In the genomic region with DNA sequence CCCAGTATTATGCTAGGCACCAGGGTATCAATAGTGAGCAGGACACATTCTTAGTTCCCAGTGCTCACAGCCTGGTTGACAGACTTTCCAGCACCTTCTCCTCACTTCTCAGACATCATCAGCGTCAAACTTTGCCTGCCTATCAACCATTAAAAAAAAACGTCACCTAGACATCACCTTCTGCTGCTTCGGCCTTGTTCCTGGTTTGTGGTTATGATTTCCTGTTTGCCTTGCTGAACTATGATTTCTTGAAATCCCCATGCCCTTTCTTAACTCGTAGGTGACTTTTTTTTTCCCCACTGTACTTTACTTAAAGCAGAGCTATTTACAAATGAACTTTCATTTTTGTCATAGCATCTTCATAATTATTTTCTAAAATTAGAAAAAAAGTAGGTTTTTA, we compare ENCODE assay signal across 8 cellular contexts.
A peak's percentile ranks its signal among the peaks of the same experiment; 100 is the strongest.
DNase-seq lines count a peak whose midpoint lies in the region; ATAC-seq and TF ChIP-seq lines count a peak whose summit lies in the region.

No MANE protein-coding gene starts in this region.

- H3K27me3 Mint-ChIP-seq in activated naive CD4-positive, alpha-beta T cell treated with anti-CD3 and anti-CD28 coated beads, Interleukin-2, amount 10 ng/mL, durations not matched to agents 7 days and 5 days: no peaks in the 10 kb centered on the region
- H3K27me3 Mint-ChIP-seq in stimulated activated memory B cell treated with anti-CD40 and anti-IgM and Interleukin-4, amounts not matched to agents 10 μg/mL and 1 μg/mL and 100 μg/mL, for 72 hours: no peaks in the 10 kb centered on the region

- no peaks in the 10 kb centered on the region for H3K9me3 ChIP-seq in KOPT-K1 (ENCODE audit: insufficient read depth, low read length, poor library complexity, severe bottlenecking)
- no peaks in the 10 kb centered on the region for H3K9me3 ChIP-seq in right cardiac atrium (ENCODE audit: control insufficient read depth, low read length)
- no peaks in the 10 kb centered on the region for H3K9me3 ChIP-seq in left ventricle myocardium inferior (replicated peaks)

- H3K27ac ChIP-seq in KOPT-K1 (ENCODE audit: low read depth, low read length, poor library complexity, severe bottlenecking) (peak overlapping the region; percentile 49), right cardiac atrium (ENCODE audit: low read length) (no peak overlapping the region), left ventricle myocardium inferior (replicated peaks) (no peak overlapping the region)

- H3K4me3 ChIP-seq in GM12865 (ENCODE audit: low read depth, low read length) (peak overlapping the region; percentile 21; the same call in 1 of the 2 replicates), right cardiac atrium (ENCODE audit: low read length) (no peak overlapping the region), left ventricle myocardium inferior (no peak overlapping the region)

- H3K36me3 Mint-ChIP-seq in activated naive CD4-positive, alpha-beta T cell treated with anti-CD3 and anti-CD28 coated beads, Interleukin-2, amount 10 ng/mL, durations not matched to agents 7 days and 5 days: peaks cover 13% of the 10 kb centered on the region
- no peaks in the 10 kb centered on the region for H3K36me3 Mint-ChIP-seq in stimulated activated memory B cell treated with anti-CD40 and anti-IgM and Interleukin-4, amounts not matched to agents 10 μg/mL and 1 μg/mL and 100 μg/mL, for 72 hours

- H3K36me3 ChIP-seq in KOPT-K1 (ENCODE audit: insufficient read depth, low read length) (no peaks in the 10 kb centered on the region), left ventricle myocardium inferior (no peaks in the 10 kb centered on the region)

- H3K4me1 Mint-ChIP-seq in activated naive CD4-positive, alpha-beta T cell treated with anti-CD3 and anti-CD28 coated beads, Interleukin-2, amount 10 ng/mL, durations not matched to agents 7 days and 5 days: peaks cover 49% of the 10 kb centered on the region
- H3K4me1 Mint-ChIP-seq in stimulated activated memory B cell treated with anti-CD40 and anti-IgM and Interleukin-4, amounts not matched to agents 10 μg/mL and 1 μg/mL and 100 μg/mL, for 72 hours: peaks cover 57% of the 10 kb centered on the region

- intact Hi-C loops in right cardiac atrium (cut with DNase I): no loop called here
- intact Hi-C loops in left ventricle myocardium inferior (cut with micrococcal nuclease): no loop called here

- CTCF ChIA-PET in activated naive CD4-positive, alpha-beta T cell treated with anti-CD3 and anti-CD28 coated beads, Interleukin-2, amount 10 ng/mL, durations not matched to agents 7 days and 5 days (lab: Charles Lee): interaction anchor here (0.7 to 1.8 kb wide), 5 partner anchors 20 to 62 kb away, joined by 3 to 4 read pairs (median 3); a partner anchor contains a TSS

- 69% methylated on average over 4 of the region's 4 CpGs for WGBS in right cardiac atrium

- no peak for TF ChIP-seq CTCF in GM12865 (IDR thresholded peaks at IDR 0.05; ENCODE audit: insufficient read depth, low read depth, low read length, missing control alignments)
- no peak for TF ChIP-seq CTCF in left ventricle myocardium inferior (IDR thresholded peaks at IDR 0.05; ENCODE audit: borderline replicate concordance)

- no peaks in the 10 kb centered on the region for H3K4me1 ChIP-seq in right cardiac atrium (ENCODE audit: control insufficient read depth, insufficient read depth, low read length)
- no peaks in the 10 kb centered on the region for H3K4me1 ChIP-seq in left ventricle myocardium inferior

- ATAC-seq in GM21619 (IDR thresholded peaks at IDR 0.05; ENCODE audit: unreplicated experiment): peak; percentile 92
- peak; percentile 93 for ATAC-seq in stimulated activated memory B cell treated with anti-CD40 and anti-IgM and Interleukin-4, amounts not matched to agents 10 μg/mL and 1 μg/mL and 100 μg/mL, for 72 hours
- no peak for ATAC-seq in right cardiac atrium

- DNase-seq in GM12865 (ENCODE audit: low read depth): peak; percentile 82
- DNase-seq in activated naive CD4-positive, alpha-beta T cell treated with anti-CD3 and anti-CD28 coated beads, Interleukin-2, amount 10 ng/mL, durations not matched to agents 7 days and 5 days: peak; percentile 62
- DNase-seq in right cardiac atrium: no peak
- no peak for DNase-seq in left ventricle myocardium inferior
- DNase-seq in NCI-H128 (lab: John Stamatoyannopoulos, UW; ENCODE audit: unreplicated experiment): no peak

- H3K9me3 Mint-ChIP-seq in activated naive CD4-positive, alpha-beta T cell treated with anti-CD3 and anti-CD28 coated beads, Interleukin-2, amount 10 ng/mL, durations not matched to agents 7 days and 5 days: peaks cover 2% of the 10 kb centered on the region
- no peaks in the 10 kb centered on the region for H3K9me3 Mint-ChIP-seq in stimulated activated memory B cell treated with anti-CD40 and anti-IgM and Interleukin-4, amounts not matched to agents 10 μg/mL and 1 μg/mL and 100 μg/mL, for 72 hours

- H3K27me3 ChIP-seq in right cardiac atrium (ENCODE audit: control insufficient read depth, insufficient read depth) (no peaks in the 10 kb centered on the region), left ventricle myocardium inferior (ENCODE audit: low read depth) (peaks cover 5% of the 10 kb centered on the region)

- H3K4me3 Mint-ChIP-seq in activated naive CD4-positive, alpha-beta T cell treated with anti-CD3 and anti-CD28 coated beads, Interleukin-2, amount 10 ng/mL, durations not matched to agents 7 days and 5 days: peak overlapping the region; percentile 24
- H3K4me3 Mint-ChIP-seq in stimulated activated memory B cell treated with anti-CD40 and anti-IgM and Interleukin-4, amounts not matched to agents 10 μg/mL and 1 μg/mL and 100 μg/mL, for 72 hours: peak overlapping the region; percentile 4

- H3K27ac Mint-ChIP-seq in activated naive CD4-positive, alpha-beta T cell treated with anti-CD3 and anti-CD28 coated beads, Interleukin-2, amount 10 ng/mL, durations not matched to agents 7 days and 5 days: peak overlapping the region; percentile 86
- H3K27ac Mint-ChIP-seq in stimulated activated memory B cell treated with anti-CD40 and anti-IgM and Interleukin-4, amounts not matched to agents 10 μg/mL and 1 μg/mL and 100 μg/mL, for 72 hours: peak overlapping the region; percentile 96

Comparison
In these comparisons a context has a peak if more than half of its experiments do, and no peak if none do; other contexts are left out.
1. DNase-seq: peak in GM12865 (single experiment) and activated naive CD4-positive, alpha-beta T cell treated with anti-CD3 and anti-CD28 coated beads, Interleukin-2, amount 10 ng/mL, durations not matched to agents 7 days and 5 days (single experiment); none in right cardiac atrium (0 of 3), left ventricle myocardium inferior (single experiment) and NCI-H128 (single experiment).
2. ATAC-seq: peak in GM21619 (single experiment) and stimulated activated memory B cell treated with anti-CD40 and anti-IgM and Interleukin-4, amounts not matched to agents 10 μg/mL and 1 μg/mL and 100 μg/mL, for 72 hours (single experiment); none in right cardiac atrium (0 of 2).